Comparison of ENCODE assay signal across 1 cellular context in the genomic region with DNA sequence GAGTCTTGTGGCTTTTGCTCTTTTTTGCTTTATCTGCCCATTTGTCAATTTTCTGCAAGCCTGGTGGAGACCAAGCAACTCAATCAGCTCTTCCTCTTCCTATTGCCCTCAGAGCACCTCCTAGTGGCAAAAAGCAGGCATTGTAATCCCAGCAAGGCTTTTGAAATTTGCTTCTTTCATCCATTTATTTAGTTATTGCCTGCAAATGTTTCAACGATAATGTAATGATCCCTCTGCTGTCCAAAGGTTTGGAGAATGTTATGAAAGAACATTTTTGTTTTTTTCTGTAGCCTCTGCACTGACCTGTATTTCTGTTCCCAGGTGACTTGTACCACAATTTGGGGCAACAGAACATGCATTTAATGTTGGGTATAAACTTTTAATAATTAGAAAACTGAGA.
TF ChIP-seq lines count a peak whose summit lies in the region.

No MANE protein-coding gene starts in this region.

TF ChIP-seq in HCT116, 20 proteins besides CTCF, POLR2A, EP300 and RAD21 (continued from another document):
- TF ChIP-seq ZNF274 (IDR thresholded peaks at IDR 0.05; ENCODE audit: low read depth, low read length) (no peak), CBX3 (IDR thresholded peaks at IDR 0.05; ENCODE audit: low read depth) (no peak), SIN3A (IDR thresholded peaks at IDR 0.05; ENCODE audit: low read depth) (no peak), ZFX (IDR thresholded peaks at IDR 0.05) (no peak), FOSL1 (IDR thresholded peaks at IDR 0.05; ENCODE audit: low read depth) (no peak), ELF1 (IDR thresholded peaks at IDR 0.05; ENCODE audit: borderline replicate concordance, low read depth) (no peak), CEBPB (IDR thresholded peaks at IDR 0.05; ENCODE audit: low read depth) (no peak), REST (IDR thresholded peaks at IDR 0.05; ENCODE audit: low read depth) (no peak), EZH2 (IDR thresholded peaks at IDR 0.05) (no peak), TCF7L2 (IDR thresholded peaks at IDR 0.05; ENCODE audit: borderline replicate concordance, extremely low read depth, insufficient read depth, insufficient read length) (no peak), EZH2phosphoT487 (IDR thresholded peaks at IDR 0.05; ENCODE audit: borderline replicate concordance) (no peak), SP1 (IDR thresholded peaks at IDR 0.05; ENCODE audit: low read depth) (no peak)
